ENCODE assay signal across 11 cellular contexts in genomic region chr11:17672469-17672868, GRCh38. TPM values are rescaled to one million over a fixed set of nuclear protein-coding genes. Genes with fewer than 3 reads are reported as not detected.
"Had no signal": no experiment of that assay in that cellular context is flagged by ENCODE, and none has a peak within 500 bp of the region (broad histone marks: within the 10 kb centered on the region; RNA-seq: fewer than 3 reads in every experiment).

No MANE protein-coding gene starts in this region.

- H3K36me3 ChIP-seq: HAP-1 had no signal

- H3K4me1 ChIP-seq: HAP-1 had no signal

- H3K9ac ChIP-seq: GM23248 had no signal

- FAIRE-seq: HepG2 had no signal

- DNase-seq: GM23248, GOT3, H7, HFFc6, KBM-7 had no signal

- H3K27ac ChIP-seq: GM23248 had no signal

- H2AFZ ChIP-seq: GM23248 had no signal

- H3K4me3 ChIP-seq: GM23248, HAP-1 had no signal

- ATAC-seq: HCT116, HepG2 had no signal

RNA-seq across cellular contexts. Expression of gene MYOD1, which starts 46.9 kb away (rescaled TPM):
- total RNA-seq: GM23248, H4, H7, HepG2, HFFc6, HT-29 had no signal
- polyA plus RNA-seq: GM23248, HepG2, IgD-negative memory B cell had no signal
